Comparison of ENCODE assay signal across 21 cellular contexts in the genomic region with DNA sequence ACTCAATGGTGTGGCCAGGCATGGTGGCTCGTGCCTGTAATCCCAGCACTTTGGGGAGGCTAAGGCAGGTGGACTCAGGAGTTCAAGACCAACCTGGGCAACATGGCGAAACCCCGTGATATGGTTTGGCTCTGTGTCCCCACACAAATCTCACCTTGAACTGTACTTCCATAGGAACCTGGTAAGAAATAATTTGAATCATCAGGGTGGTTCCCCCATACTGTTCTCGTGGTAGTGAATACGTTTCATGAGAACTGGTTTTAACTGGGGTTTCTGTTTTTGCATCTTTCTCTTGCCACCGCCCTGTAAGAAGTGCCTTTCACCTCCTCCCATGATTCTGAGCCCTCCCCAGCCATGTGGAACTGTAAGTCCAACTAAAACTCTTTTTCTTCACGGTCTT.
"Had no signal": no experiment of that assay in that cellular context is flagged by ENCODE, and none has a peak within 500 bp of the region (broad histone marks: within the 10 kb centered on the region; RNA-seq: fewer than 3 reads in every experiment).

No MANE protein-coding gene starts in this region.

- DNase-seq: effector CD4-positive, alpha-beta T cell; endodermal cell; foreskin melanocyte; head of caudate nucleus; left colon; left ventricle myocardium superior; mesenchymal stem cell; midbrain; nephron progenitor cell; sigmoid colon; stimulated activated CD4-positive, alpha-beta T cell treated with anti-CD3 and anti-CD28 coated beads, Interleukin-2, amount 100 ng/mL, for 24 hours; stimulated activated CD4-positive, alpha-beta T cell treated with anti-CD3 and anti-CD28 coated beads, Interleukin-4, amount 100 ng/mL, for 4 hours; stimulated activated naive CD4-positive, alpha-beta T cell; stomach; substantia nigra had no signal

- H3K27me3 ChIP-seq: hepatocyte, sigmoid colon, stomach had no signal

- H3K4me2 ChIP-seq: hepatocyte had no signal

- H2AFZ ChIP-seq: hepatocyte had no signal

- H3K27ac ChIP-seq: coronary artery, hepatocyte, skin epidermis, stomach had no signal

- H3K4me3 ChIP-seq: coronary artery, hepatocyte, lung, sigmoid colon, skin epidermis, stomach, thoracic aorta had no signal

- ATAC-seq: left colon, left ventricle myocardium superior had no signal

- H3K36me3 ChIP-seq: sigmoid colon, stomach, thoracic aorta had no signal

- H3K4me3 Mint-ChIP-seq: endodermal cell, nephron progenitor cell, type B pancreatic cell had no signal

- H3K9me3 ChIP-seq: thoracic aorta had no signal

- H3K27me3 Mint-ChIP-seq: type B pancreatic cell had no signal

- H3K27ac Mint-ChIP-seq: endodermal cell, nephron progenitor cell, type B pancreatic cell had no signal
